8 cellular contexts compared by ENCODE assay signal in the genomic region with DNA sequence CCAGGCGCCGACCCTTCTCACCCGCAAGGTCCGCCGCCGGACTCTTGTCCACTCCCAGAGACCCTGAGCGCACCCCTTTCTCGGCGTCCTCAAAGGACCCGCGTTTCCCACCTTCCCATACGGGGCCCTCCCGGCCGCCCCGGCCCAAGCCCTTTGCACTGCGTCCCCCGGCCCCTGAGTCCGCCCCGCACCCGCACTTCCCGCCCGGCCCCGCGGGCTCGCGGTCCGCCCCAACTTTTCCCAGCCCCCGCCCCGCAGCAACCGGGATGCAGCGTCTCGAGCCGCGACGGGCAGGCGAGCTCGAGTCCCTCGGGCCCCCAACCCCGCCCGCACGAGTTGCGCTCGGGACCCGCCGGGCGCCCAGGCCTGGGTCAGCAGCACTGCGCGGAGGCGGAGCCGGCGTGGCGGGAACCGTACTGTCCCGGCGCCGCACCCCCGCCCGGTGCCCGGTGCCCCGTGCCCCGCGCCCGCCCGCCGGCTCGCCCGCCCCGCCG. TPM values are rescaled to one million over a fixed set of nuclear protein-coding genes. Genes with fewer than 3 reads are reported as not detected.
DNase-seq lines count a peak whose midpoint lies in the region; ATAC-seq and TF ChIP-seq lines count a peak whose summit lies in the region.

No MANE protein-coding gene starts in this region.

- peaks cover 56% of the 10 kb centered on the region for H3K4me1 Mint-ChIP-seq in CD14-positive monocyte
- H3K4me1 Mint-ChIP-seq in activated naive CD8-positive, alpha-beta T cell treated with anti-CD3 and anti-CD28 coated beads, Interleukin-2, amount 10 ng/mL, durations not matched to agents 7 days and 5 days: peaks cover 16% of the 10 kb centered on the region
- peaks cover 24% of the 10 kb centered on the region for H3K4me1 Mint-ChIP-seq in stimulated activated effector memory CD8-positive, alpha-beta T cell treated with anti-CD3 and anti-CD28 coated beads, Interleukin-12 subunit alpha, Interleukin-12 subunit beta, amount 100 ng/mL, for 72 hours

- peaks cover 0 to 1% (median 0%) of the 10 kb centered on the region in 7 donors for H3K9me3 Mint-ChIP-seq in CD14-positive monocyte
- H3K9me3 Mint-ChIP-seq in activated naive CD8-positive, alpha-beta T cell treated with anti-CD3 and anti-CD28 coated beads, Interleukin-2, amount 10 ng/mL, durations not matched to agents 7 days and 5 days: no peaks in the 10 kb centered on the region
- no peaks in the 10 kb centered on the region for H3K9me3 Mint-ChIP-seq in stimulated activated effector memory CD8-positive, alpha-beta T cell treated with anti-CD3 and anti-CD28 coated beads, Interleukin-12 subunit alpha, Interleukin-12 subunit beta, amount 100 ng/mL, for 72 hours

- peaks cover 7% of the 10 kb centered on the region; the same call in 1 of the 2 replicates for H3K27me3 ChIP-seq in iPS-20b (ENCODE audit: insufficient read depth, low read length)

- intact Hi-C loops in CD14-positive monocyte (cut with micrococcal nuclease): loop anchor here (5.0 to 10.0 kb wide), 5 partner anchors 110 to 308 kb away; no protein-coding TSS in a partner anchor

- TF ChIP-seq CTCF in CD14-positive monocyte (IDR thresholded peaks at IDR 0.05): no peak

- H3K36me3 ChIP-seq in iPS-20b (ENCODE audit: insufficient read depth, low read depth, low read length): no peaks in the 10 kb centered on the region

- H3K4me3 ChIP-seq in iPS-20b (ENCODE audit: low read length): peak overlapping the region; percentile 82

- no peak for DNase-seq in CD14-positive monocyte (ENCODE audit: low spot score)
- DNase-seq in activated naive CD8-positive, alpha-beta T cell treated with anti-CD3 and anti-CD28 coated beads, Interleukin-2, amount 10 ng/mL, durations not matched to agents 7 days and 5 days: peak; percentile 50
- peak; percentile 8 to 66 for DNase-seq in stimulated activated effector memory CD8-positive, alpha-beta T cell treated with anti-CD3 and anti-CD28 coated beads, Interleukin-12 subunit alpha, Interleukin-12 subunit beta, amount 100 ng/mL, for 72 hours (ENCODE audit: low spot score in 2 of 2)
- no peak for DNase-seq in UCSD-AML1 (lab: John Stamatoyannopoulos, UW; ENCODE audit: unreplicated experiment)
- no peak for DNase-seq in COLO668 (lab: John Stamatoyannopoulos, UW; ENCODE audit: unreplicated experiment)

- H3K9ac ChIP-seq in iPS-20b (ENCODE audit: low read depth, low read length): peak overlapping the region; percentile 71; the same call in 1 of the 2 replicates

- H3K27me3 Mint-ChIP-seq in CD14-positive monocyte (ENCODE audit: low read depth in 3 of 3): peaks cover 0 to 5% (median 4%) of the 10 kb centered on the region in 3 donors
- peaks cover 24% of the 10 kb centered on the region for H3K27me3 Mint-ChIP-seq in activated naive CD8-positive, alpha-beta T cell treated with anti-CD3 and anti-CD28 coated beads, Interleukin-2, amount 10 ng/mL, durations not matched to agents 7 days and 5 days

- H3K4me1 ChIP-seq in iPS-20b (ENCODE audit: insufficient read depth, low read length): peaks cover 36% of the 10 kb centered on the region

- peak overlapping the region; percentile 84 to 95 for H3K4me3 Mint-ChIP-seq in CD14-positive monocyte
- peak overlapping the region; percentile 80 for H3K4me3 Mint-ChIP-seq in activated naive CD8-positive, alpha-beta T cell treated with anti-CD3 and anti-CD28 coated beads, Interleukin-2, amount 10 ng/mL, durations not matched to agents 7 days and 5 days
- peak overlapping the region; percentile 83 for H3K4me3 Mint-ChIP-seq in stimulated activated effector memory CD8-positive, alpha-beta T cell treated with anti-CD3 and anti-CD28 coated beads, Interleukin-12 subunit alpha, Interleukin-12 subunit beta, amount 100 ng/mL, for 72 hours

- POLR2A ChIA-PET in activated naive CD8-positive, alpha-beta T cell treated with anti-CD3 and anti-CD28 coated beads, Interleukin-2, amount 10 ng/mL, durations not matched to agents 7 days and 5 days (lab: Charles Lee): interaction anchor here (1.0 kb wide), 1 partner anchor 16 kb away, joined by 3 read pairs; no protein-coding TSS in a partner anchor

- peak overlapping the region; percentile 92 to 97 (median 96) for H3K27ac Mint-ChIP-seq in CD14-positive monocyte
- H3K27ac Mint-ChIP-seq in activated naive CD8-positive, alpha-beta T cell treated with anti-CD3 and anti-CD28 coated beads, Interleukin-2, amount 10 ng/mL, durations not matched to agents 7 days and 5 days: peak overlapping the region; percentile 31
- H3K27ac Mint-ChIP-seq in stimulated activated effector memory CD8-positive, alpha-beta T cell treated with anti-CD3 and anti-CD28 coated beads, Interleukin-12 subunit alpha, Interleukin-12 subunit beta, amount 100 ng/mL, for 72 hours: peak overlapping the region; percentile 81

- ATAC-seq in GM19395 (IDR thresholded peaks at IDR 0.05; ENCODE audit: unreplicated experiment): peak; percentile 42
- peak; percentile 45 for ATAC-seq in HG03439 (IDR thresholded peaks at IDR 0.05; ENCODE audit: unreplicated experiment)
- peak; percentile 51 for ATAC-seq in activated naive CD8-positive, alpha-beta T cell treated with anti-CD3 and anti-CD28 coated beads, Interleukin-2, amount 10 ng/mL, durations not matched to agents 7 days and 5 days (ENCODE audit: low read depth)
- peak; percentile 49 for ATAC-seq in stimulated activated effector memory CD8-positive, alpha-beta T cell treated with anti-CD3 and anti-CD28 coated beads, Interleukin-12 subunit alpha, Interleukin-12 subunit beta, amount 100 ng/mL, for 72 hours

- H3K9me3 ChIP-seq in iPS-20b (ENCODE audit: insufficient read depth, low read depth, low read length): no peaks in the 10 kb centered on the region

- peaks cover 0 to 5% of the 10 kb centered on the region in 2 donors for H3K36me3 Mint-ChIP-seq in CD14-positive monocyte
- no peaks in the 10 kb centered on the region for H3K36me3 Mint-ChIP-seq in activated naive CD8-positive, alpha-beta T cell treated with anti-CD3 and anti-CD28 coated beads, Interleukin-2, amount 10 ng/mL, durations not matched to agents 7 days and 5 days
- H3K36me3 Mint-ChIP-seq in stimulated activated effector memory CD8-positive, alpha-beta T cell treated with anti-CD3 and anti-CD28 coated beads, Interleukin-12 subunit alpha, Interleukin-12 subunit beta, amount 100 ng/mL, for 72 hours: no peaks in the 10 kb centered on the region

- H3K27ac ChIP-seq in iPS-20b (ENCODE audit: low read length): peak overlapping the region; percentile 53

RNA-seq across cellular contexts. Expression of gene SMCO4, which starts 0.4 kb away (rescaled TPM):
- polyA plus RNA-seq in CD14-positive monocyte: 100 to 1,000 TPM; 169 to 242 TPM
- 10 to 100 TPM in 1 of 2 experiments, 1 to 10 TPM in 1; 8.9 to 11.0 TPM for total RNA-seq in activated naive CD8-positive, alpha-beta T cell treated with anti-CD3 and anti-CD28 coated beads, Interleukin-2, amount 10 ng/mL, durations not matched to agents 7 days and 5 days

Comparison
In these comparisons a context has a peak if more than half of its experiments do, and no peak if none do; other contexts are left out.
1. DNase-seq: peak in activated naive CD8-positive, alpha-beta T cell treated with anti-CD3 and anti-CD28 coated beads, Interleukin-2, amount 10 ng/mL, durations not matched to agents 7 days and 5 days (single experiment) and stimulated activated effector memory CD8-positive, alpha-beta T cell treated with anti-CD3 and anti-CD28 coated beads, Interleukin-12 subunit alpha, Interleukin-12 subunit beta, amount 100 ng/mL, for 72 hours (2 of 2); none in CD14-positive monocyte (single experiment), UCSD-AML1 (single experiment) and COLO668 (single experiment).
2. H3K27ac Mint-ChIP-seq: peak in every context shown above with its lines; median percentile 96 in CD14-positive monocyte; 81 in stimulated activated effector memory CD8-positive, alpha-beta T cell treated with anti-CD3 and anti-CD28 coated beads, Interleukin-12 subunit alpha, Interleukin-12 subunit beta, amount 100 ng/mL, for 72 hours; 31 in activated naive CD8-positive, alpha-beta T cell treated with anti-CD3 and anti-CD28 coated beads, Interleukin-2, amount 10 ng/mL, durations not matched to agents 7 days and 5 days.
3. Peak in every context shown above with its lines, with median percentiles within 50 percentile points of each other: H3K4me3 Mint-ChIP-seq and ATAC-seq.